In the genomic region with DNA sequence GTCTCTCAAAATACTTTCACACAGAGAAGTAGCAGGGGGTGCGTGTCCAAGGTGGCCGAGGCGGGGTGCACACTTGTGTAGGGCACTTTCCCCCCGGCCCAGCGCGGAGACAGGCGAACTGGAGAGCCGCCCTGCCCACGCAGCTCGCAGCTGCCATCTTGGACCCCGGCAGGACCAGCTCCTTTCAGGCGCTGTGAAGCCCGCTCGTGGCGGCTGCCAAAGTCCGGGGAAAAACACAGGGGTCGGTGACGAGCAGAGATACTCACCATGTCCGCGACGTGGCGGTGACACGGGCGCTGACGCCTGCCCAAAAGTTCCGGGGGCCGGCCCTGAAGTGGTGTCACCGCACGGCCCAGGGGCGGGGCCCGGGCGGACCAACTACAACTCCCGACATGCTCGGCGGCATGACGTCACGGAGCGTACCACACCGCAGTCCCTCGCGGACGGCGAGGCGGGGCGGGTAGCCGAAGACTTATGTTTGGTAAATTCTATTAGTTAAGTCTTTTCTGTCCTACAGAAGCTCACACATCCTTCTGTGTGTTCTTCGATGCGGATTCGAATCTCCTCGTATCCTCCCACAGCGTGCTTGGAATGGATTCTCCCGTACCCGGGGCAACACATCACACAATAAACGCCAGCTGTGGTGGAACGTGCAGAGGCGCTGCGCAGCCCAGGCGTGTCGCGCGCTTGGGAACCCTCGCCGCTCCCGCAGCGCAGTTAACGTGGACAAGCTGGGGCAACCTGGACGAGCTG, we compare ENCODE assay signal across 1 cellular context.
TF ChIP-seq lines count a peak whose summit lies in the region.

A gene with protein sequence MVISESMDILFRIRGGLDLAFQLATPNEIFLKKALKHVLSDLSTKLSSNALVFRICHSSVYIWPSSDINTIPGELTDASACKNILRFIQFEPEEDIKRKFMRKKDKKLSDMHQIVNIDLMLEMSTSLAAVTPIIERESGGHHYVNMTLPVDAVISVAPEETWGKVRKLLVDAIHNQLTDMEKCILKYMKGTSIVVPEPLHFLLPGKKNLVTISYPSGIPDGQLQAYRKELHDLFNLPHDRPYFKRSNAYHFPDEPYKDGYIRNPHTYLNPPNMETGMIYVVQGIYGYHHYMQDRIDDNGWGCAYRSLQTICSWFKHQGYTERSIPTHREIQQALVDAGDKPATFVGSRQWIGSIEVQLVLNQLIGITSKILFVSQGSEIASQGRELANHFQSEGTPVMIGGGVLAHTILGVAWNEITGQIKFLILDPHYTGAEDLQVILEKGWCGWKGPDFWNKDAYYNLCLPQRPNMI (minus strand): TSS at position 365 of the 753 bp plus-strand sequence. CDS start 96 bp downstream, at position 269.

TF ChIP-seq in liver, 16 proteins besides CTCF, POLR2A, EP300 and RAD21 (continued from another document):
- TF ChIP-seq FOXA1 (IDR thresholded peaks at IDR 0.05) (no peak), SP1 (IDR thresholded peaks at IDR 0.05) (peak; percentile 51), GABPA (IDR thresholded peaks at IDR 0.05 in 1 of 2, conservative IDR thresholded peaks at IDR 0.05 in 1 of 2) (peak in 1 of 2 donors; percentile 22)
- TF ChIP-seq, protein P1, sequence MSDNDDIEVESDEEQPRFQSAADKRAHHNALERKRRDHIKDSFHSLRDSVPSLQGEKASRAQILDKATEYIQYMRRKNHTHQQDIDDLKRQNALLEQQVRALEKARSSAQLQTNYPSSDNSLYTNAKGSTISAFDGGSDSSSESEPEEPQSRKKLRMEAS (IDR thresholded peaks at IDR 0.05), result peak; percentile 79
TF ChIP-seq in liver: peak in this region for 8.
